In genomic region chr22:49789289-49790141, GRCh38 we compare ENCODE assay signal across 9 cellular contexts. TPM values are rescaled to one million over a fixed set of nuclear protein-coding genes. Genes with fewer than 3 reads are reported as not detected.
DNase-seq lines count a peak whose midpoint lies in the region; ATAC-seq, FAIRE-seq and TF ChIP-seq lines count a peak whose summit lies in the region.
"Had no signal": no experiment of that assay in that cellular context is flagged by ENCODE, and none has a peak within 500 bp of the region (broad histone marks: within the 10 kb centered on the region; RNA-seq: fewer than 3 reads in every experiment).

No MANE protein-coding gene starts in this region.

- H3K4me3 ChIP-seq in fibroblast of pulmonary artery (replicated peaks; ENCODE audit: low read depth, low read length) (no peak overlapping the region), skeletal muscle satellite cell (ENCODE audit: low read length) (no peak overlapping the region)
- H3K4me3 ChIP-seq: GM12878 had no signal

- peak overlapping the region; percentile 58 for H3K4me2 ChIP-seq in skeletal muscle satellite cell (ENCODE audit: low read length)

- no peaks in the 10 kb centered on the region for H3K27me3 Mint-ChIP-seq in activated CD4-positive, alpha-beta T cell treated with anti-CD3 and anti-CD28 coated beads, Interleukin-2, amount 10 ng/mL, durations not matched to agents 7 days and 5 days

- peaks cover 48% of the 10 kb centered on the region for H3K36me3 Mint-ChIP-seq in activated CD4-positive, alpha-beta T cell treated with anti-CD3 and anti-CD28 coated beads, Interleukin-2, amount 10 ng/mL, durations not matched to agents 7 days and 5 days (ENCODE audit: low read depth)

- peak overlapping the region; percentile 8 for H3K9ac ChIP-seq in skeletal muscle satellite cell (ENCODE audit: low read depth, low read length)

- no peaks in the 10 kb centered on the region for H3K9me3 ChIP-seq in skeletal muscle satellite cell (replicated peaks; ENCODE audit: low read length)

- FAIRE-seq in GM12891 (lab: Jason Lieb, UNC): no peak
- FAIRE-seq: GM12878 had no signal

- POLR2A ChIA-PET in activated CD4-positive, alpha-beta T cell treated with anti-CD3 and anti-CD28 coated beads, Interleukin-2, amount 10 ng/mL, durations not matched to agents 7 days and 5 days (lab: Charles Lee): interaction anchor here (0.6 kb wide), 1 partner anchor 201 kb away, joined by 3 read pairs; no protein-coding TSS in a partner anchor

- no peak for TF ChIP-seq POLR2A in GM12891 (IDR thresholded peaks at IDR 0.05; ENCODE audit: low read depth, low read length)

- peaks cover 81% of the 10 kb centered on the region for H3K36me3 ChIP-seq in skeletal muscle satellite cell (ENCODE audit: insufficient read depth, low read length)

- CTCF ChIA-PET in activated CD4-positive, alpha-beta T cell treated with anti-CD3 and anti-CD28 coated beads, Interleukin-2, amount 10 ng/mL, durations not matched to agents 7 days and 5 days (lab: Charles Lee): no interaction called here

- no peaks in the 10 kb centered on the region for H3K27me3 ChIP-seq in skeletal muscle satellite cell (ENCODE audit: control insufficient read depth, insufficient read depth, low read length)

- no peak for ATAC-seq in HG02870 (IDR thresholded peaks at IDR 0.05; ENCODE audit: unreplicated experiment)
- no peak for ATAC-seq in HG02884 (IDR thresholded peaks at IDR 0.05; ENCODE audit: unreplicated experiment)
- ATAC-seq in HG02610 (IDR thresholded peaks at IDR 0.05; ENCODE audit: unreplicated experiment): no peak
- ATAC-seq: GM12878 had no signal

- DNase-seq in GM12891 (ENCODE audit: insufficient read length, low spot score): no peak
- peak; percentile 45 for DNase-seq in activated CD4-positive, alpha-beta T cell treated with anti-CD3 and anti-CD28 coated beads, Interleukin-2, amount 10 ng/mL, durations not matched to agents 7 days and 5 days
- peak; percentile 63 for DNase-seq in fibroblast of pulmonary artery (ENCODE audit: low read depth)
- no peak for DNase-seq in RKO (ENCODE audit: low spot score)

- H3K4me1 Mint-ChIP-seq in activated CD4-positive, alpha-beta T cell treated with anti-CD3 and anti-CD28 coated beads, Interleukin-2, amount 10 ng/mL, durations not matched to agents 7 days and 5 days: peaks cover 66% of the 10 kb centered on the region

- TF ChIP-seq CTCF in fibroblast of pulmonary artery (IDR thresholded peaks at IDR 0.05; ENCODE audit: low read length, missing control alignments): no peak

- H3K4me1 ChIP-seq in skeletal muscle satellite cell (ENCODE audit: control insufficient read depth, insufficient read depth, low read length): peaks cover 36% of the 10 kb centered on the region

- peak overlapping the region; percentile 38 for H3K4me3 Mint-ChIP-seq in activated CD4-positive, alpha-beta T cell treated with anti-CD3 and anti-CD28 coated beads, Interleukin-2, amount 10 ng/mL, durations not matched to agents 7 days and 5 days

- H3K27ac Mint-ChIP-seq in activated CD4-positive, alpha-beta T cell treated with anti-CD3 and anti-CD28 coated beads, Interleukin-2, amount 10 ng/mL, durations not matched to agents 7 days and 5 days: peak overlapping the region; percentile 84

- no peaks in the 10 kb centered on the region for H3K9me3 Mint-ChIP-seq in activated CD4-positive, alpha-beta T cell treated with anti-CD3 and anti-CD28 coated beads, Interleukin-2, amount 10 ng/mL, durations not matched to agents 7 days and 5 days

TF ChIP-seq in GM12891, 5 proteins besides CTCF, POLR2A, EP300 and RAD21:
- TF ChIP-seq POLR2AphosphoS5 (IDR thresholded peaks at IDR 0.05; ENCODE audit: low read depth, low read length) (0 out of 2 replicates have a peak, but pooled peaks have one; percentile 27), POU2F2 (IDR thresholded peaks at IDR 0.05; ENCODE audit: low read depth, low read length) (no peak)

RNA-seq across cellular contexts. Expression of gene BRD1, which starts 38.2 kb away (rescaled TPM):
- polyA plus RNA-seq in GM12891 (2012; ENCODE audit: low read depth, missing spikeins): 11.3 TPM
- 10 to 100 TPM; 46.9 to 49.2 TPM for total RNA-seq in activated CD4-positive, alpha-beta T cell treated with anti-CD3 and anti-CD28 coated beads, Interleukin-2, amount 10 ng/mL, durations not matched to agents 7 days and 5 days
- 14.7 and 15.1 TPM in 2 replicates for total RNA-seq in skeletal muscle satellite cell (2012; rRNA removed)

Comparison
In these comparisons a context has a peak if more than half of its experiments do, and no peak if none do; other contexts are left out.
1. DNase-seq: peak in activated CD4-positive, alpha-beta T cell treated with anti-CD3 and anti-CD28 coated beads, Interleukin-2, amount 10 ng/mL, durations not matched to agents 7 days and 5 days (single experiment) and fibroblast of pulmonary artery (single experiment); none in GM12891 (single experiment) and RKO (single experiment).